19 cellular contexts compared by ENCODE assay signal in the genomic region with DNA sequence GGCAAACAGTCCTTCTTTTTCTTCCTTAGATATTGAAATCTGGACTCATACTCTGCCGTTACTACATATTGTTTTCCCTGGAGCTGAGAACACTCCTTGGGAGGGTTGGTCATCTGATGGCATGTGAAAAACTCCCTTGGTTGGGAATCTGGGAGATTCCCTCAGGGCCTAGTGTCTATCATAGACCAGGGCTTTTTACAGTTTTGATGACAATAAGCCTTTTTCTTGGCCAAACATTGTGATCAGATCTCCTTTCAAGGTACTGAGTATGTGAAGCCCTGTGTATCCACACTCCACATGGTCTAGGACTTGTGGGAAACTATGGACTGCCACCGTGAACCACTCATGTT. TPM values are rescaled to one million over a fixed set of nuclear protein-coding genes. Genes with fewer than 3 reads are reported as not detected.
A peak's percentile ranks its signal among the peaks of the same experiment; 100 is the strongest.
DNase-seq lines count a peak whose midpoint lies in the region; ATAC-seq and TF ChIP-seq lines count a peak whose summit lies in the region.
"Had no signal": no experiment of that assay in that cellular context is flagged by ENCODE, and none has a peak within 500 bp of the region (broad histone marks: within the 10 kb centered on the region; RNA-seq: fewer than 3 reads in every experiment).

No MANE protein-coding gene starts in this region.

- ATAC-seq in heart right ventricle (peak in 4 of 8 donors; percentile 3 to 16 (median 8)), upper lobe of right lung (no peak), HG02763 (IDR thresholded peaks at IDR 0.05; ENCODE audit: unreplicated experiment) (no peak)
- ATAC-seq: activated CD4-positive, alpha-beta T cell treated with anti-CD3 and anti-CD28 coated beads for 36 hours had no signal

- H3K27me3 Mint-ChIP-seq in brain (peaks cover 6% of the 10 kb centered on the region), nephron progenitor cell (ENCODE audit: low read depth, poor library complexity) (peaks cover 9% of the 10 kb centered on the region)
- H3K27me3 Mint-ChIP-seq: central memory CD8-positive, alpha-beta T cell had no signal

- H3K4me1 ChIP-seq in heart right ventricle (peaks cover 4 to 67% (median 30%) of the 10 kb centered on the region in 9 donors), upper lobe of right lung (peaks cover 23% of the 10 kb centered on the region)

- H3K36me3 Mint-ChIP-seq in brain (no peaks in the 10 kb centered on the region), nephron progenitor cell (ENCODE audit: low read depth) (peaks cover 6% of the 10 kb centered on the region)

- H3K27ac Mint-ChIP-seq in brain: no peak overlapping the region
- no peak overlapping the region for H3K27ac Mint-ChIP-seq in nephron progenitor cell
- H3K27ac Mint-ChIP-seq: activated CD4-positive, alpha-beta T cell treated with anti-CD3 and anti-CD28 coated beads for 36 hours had no signal

- peak in 1 of 9 donors; percentile 4 for TF ChIP-seq CTCF in heart right ventricle (IDR thresholded peaks at IDR 0.05)
- peak; percentile 22 to 24 for TF ChIP-seq CTCF in brain (conservative IDR thresholded peaks at IDR 0.05)
- TF ChIP-seq CTCF in nephron progenitor cell (IDR thresholded peaks at IDR 0.05): peak; percentile 1
- TF ChIP-seq CTCF in upper lobe of right lung (IDR thresholded peaks at IDR 0.05): no peak

- H3K9me3 Mint-ChIP-seq in brain (no peaks in the 10 kb centered on the region), nephron progenitor cell (peaks cover 3% of the 10 kb centered on the region)
- H3K9me3 Mint-ChIP-seq: central memory CD8-positive, alpha-beta T cell had no signal

- peaks cover 0 to 46% (median 0%) of the 10 kb centered on the region in 9 donors for H3K36me3 ChIP-seq in heart right ventricle
- no peaks in the 10 kb centered on the region for H3K36me3 ChIP-seq in upper lobe of right lung
- H3K36me3 ChIP-seq: BLaER1 treated with 17β-estradiol and CSF1 and Interleukin-3, amounts not matched to agents 10 nM and 100 nM had no signal

- DNase-seq in heart right ventricle (no peak), cardiac septum (ENCODE audit: low spot score) (no peak), nephron progenitor cell (no peak), upper lobe of right lung (no peak), NCI-H2081 (lab: John Stamatoyannopoulos, UW) (no peak)
- DNase-seq in activated CD4-positive, alpha-beta T cell treated with anti-CD3 and anti-CD28 coated beads, Interleukin-2, amount 50 U/mL, for 48 hours: no peak
- DNase-seq: activated CD4-positive, alpha-beta T cell treated with anti-CD3 and anti-CD28 coated beads for 36 hours; activated CD8-positive, alpha-beta memory T cell treated with anti-CD3 and anti-CD28 coated beads, Interleukin-2, amount 50 U/mL, for 4 hours; activated effector memory CD4-positive, alpha-beta T cell treated with anti-CD3 and anti-CD28 coated beads, Interleukin-2, amount 50 U/mL, for 16 hours; NCI-H2171; stimulated activated CD4-positive, alpha-beta T cell treated with anti-CD3 and anti-CD28 coated beads, Interleukin-4, amount 100 ng/mL, for 1 hour; T1000 had no signal

- intact Hi-C loops in heart right ventricle (cut with DNase I): loop anchor here in 6 of 10 donors (5.0 to 10.0 kb wide), 4 partner anchors 50 to 153 kb away; a partner anchor contains a TSS
- intact Hi-C loops in cardiac septum (cut with DNase I): loop anchor here (5.0 to 10.0 kb wide), 2 partner anchors 60 to 153 kb away; a partner anchor contains a TSS
- intact Hi-C loops in upper lobe of right lung (cut with DNase I): no loop called here

- 70% methylated on average over 2 of the region's 2 CpGs for WGBS in heart right ventricle, 2 donors

- H3K4me3 Mint-ChIP-seq in brain (no peak overlapping the region), nephron progenitor cell (no peak overlapping the region)
- H3K4me3 Mint-ChIP-seq: activated CD4-positive, alpha-beta T cell treated with anti-CD3 and anti-CD28 coated beads for 36 hours; central memory CD8-positive, alpha-beta T cell had no signal

- no peak overlapping the region for H3K4me3 ChIP-seq in heart right ventricle
- H3K4me3 ChIP-seq in upper lobe of right lung: no peak overlapping the region
- H3K4me3 ChIP-seq: BLaER1 treated with 17β-estradiol and CSF1 and Interleukin-3, amounts not matched to agents 10 nM and 100 nM; skin epidermis had no signal

- H3K9me3 ChIP-seq in heart right ventricle (no peaks in the 10 kb centered on the region), upper lobe of right lung (no peaks in the 10 kb centered on the region)

- H3K27ac ChIP-seq in heart right ventricle (peak overlapping the region in 6 of 10 donors; percentile 24 to 73 (median 50)), upper lobe of right lung (peak overlapping the region; percentile 34)
- H3K27ac ChIP-seq: BLaER1 treated with 17β-estradiol and CSF1 and Interleukin-3, amounts not matched to agents 10 nM and 100 nM; skin epidermis had no signal

- H3K4me1 Mint-ChIP-seq in brain (peaks cover 10% of the 10 kb centered on the region), nephron progenitor cell (peaks cover 45% of the 10 kb centered on the region)
- H3K4me1 Mint-ChIP-seq: activated CD4-positive, alpha-beta T cell treated with anti-CD3 and anti-CD28 coated beads for 36 hours; central memory CD8-positive, alpha-beta T cell had no signal

- H3K27me3 ChIP-seq in heart right ventricle: no peaks in the 10 kb centered on the region
- H3K27me3 ChIP-seq in upper lobe of right lung: no peaks in the 10 kb centered on the region
- H3K27me3 ChIP-seq: BLaER1 treated with 17β-estradiol and CSF1 and Interleukin-3, amounts not matched to agents 10 nM and 100 nM had no signal

RNA-seq across cellular contexts. Expression of a gene that starts 32.9 kb away (rescaled TPM):
- total RNA-seq in heart right ventricle: under 1 TPM in 1 of 10 donors, not detected in 9; 0.51 TPM
- polyA plus RNA-seq in heart right ventricle: under 1 TPM in 1 of 2 donors, not detected in 1; 0.03 TPM
- not detected for total RNA-seq in cardiac septum
- not detected for polyA plus RNA-seq in brain (ENCODE audit: insufficient read depth, low read depth, low replicate concordance)
- not detected for total RNA-seq in upper lobe of right lung
- total RNA-seq: A172; activated CD4-positive, alpha-beta T cell treated with anti-CD3 and anti-CD28 coated beads for 36 hours; omental fat pad had no signal
